In genomic region chr14:94483071-94483451, GRCh38 we compare ENCODE assay signal across 1 cellular context.
A peak's percentile ranks its signal among the peaks of the same experiment; 100 is the strongest.
TF ChIP-seq lines count a peak whose summit lies in the region.

No MANE protein-coding gene starts in this region.

TF ChIP-seq in GM12878, 131 proteins besides CTCF, POLR2A, EP300 and RAD21:
- TF ChIP-seq SMARCA5 (IDR thresholded peaks at IDR 0.05) (no peak), FOXM1 (IDR thresholded peaks at IDR 0.05; ENCODE audit: low read depth, low read length) (no peak), NBN (IDR thresholded peaks at IDR 0.05) (no peak), LARP7 (IDR thresholded peaks at IDR 0.05) (no peak), MYC (IDR thresholded peaks at IDR 0.05; ENCODE audit: insufficient read depth, insufficient read length, insufficient replicate concordance, low read length, severe bottlenecking) (no peak), POU2F2 (IDR thresholded peaks at IDR 0.05; ENCODE audit: borderline replicate concordance, low read depth, low read length) (peak; percentile 42; the same call in 1 of the 3 replicates), CHD1 (IDR thresholded peaks at IDR 0.05; ENCODE audit: low read depth, low read length) (no peak), HSF1 (IDR thresholded peaks at IDR 0.05; ENCODE audit: low read depth, low read length) (no peak), ZZZ3 (IDR thresholded peaks at IDR 0.05; ENCODE audit: control insufficient read depth, insufficient read length, low read depth) (no peak), MXI1 (IDR thresholded peaks at IDR 0.05; ENCODE audit: low read depth, low read length) (no peak), RELB (IDR thresholded peaks at IDR 0.05; ENCODE audit: low read depth) (no peak), MAX (IDR thresholded peaks at IDR 0.05; ENCODE audit: low read depth, low read length) (no peak), POLR2AphosphoS2 (IDR thresholded peaks at IDR 0.05; ENCODE audit: low read depth, low read length) (no peak), CBX3 (IDR thresholded peaks at IDR 0.05; ENCODE audit: borderline replicate concordance, low read depth) (no peak), JUND (IDR thresholded peaks at IDR 0.05; ENCODE audit: low read depth, low read length) (no peak), MEF2B (IDR thresholded peaks at IDR 0.05; ENCODE audit: partially characterized antibody, poor library complexity, severe bottlenecking) (peak; percentile 75)
